Comparison of ENCODE assay signal across 1 cellular context in the genomic region with DNA sequence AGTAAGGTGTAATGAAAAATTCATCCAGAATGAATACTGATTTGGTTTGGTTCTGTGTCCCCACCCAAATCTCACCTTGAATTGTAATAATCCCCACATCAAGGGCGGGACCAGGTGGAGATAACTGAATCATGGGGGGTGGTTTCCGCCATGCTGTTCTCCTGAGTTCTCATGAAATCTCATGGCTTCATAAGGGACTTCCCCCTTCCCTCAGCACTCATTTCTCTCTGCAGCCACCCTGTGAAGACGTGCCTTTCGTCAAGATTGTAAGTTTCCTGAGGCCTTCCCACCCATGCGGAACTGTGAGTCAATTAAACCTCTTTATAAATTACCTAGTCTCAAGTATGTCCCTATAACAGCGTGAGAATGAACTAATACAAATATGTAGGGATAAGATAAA.
A peak's percentile ranks its signal among the peaks of the same experiment; 100 is the strongest.
TF ChIP-seq lines count a peak whose summit lies in the region.

No MANE protein-coding gene starts in this region.

TF ChIP-seq in HepG2, 621 proteins besides CTCF, POLR2A, EP300 and RAD21 (continued from another document):
- TF ChIP-seq TP53 (CRISPR knock-in tag; conservative IDR thresholded peaks at IDR 0.05) (no peak), TCF7L2 (IDR thresholded peaks at IDR 0.05; ENCODE audit: low read depth, low read length) (no peak), SP1 (IDR thresholded peaks at IDR 0.05) (no peak), SP1 (CRISPR knock-in tag; IDR thresholded peaks at IDR 0.05) (no peak), RBM22 (optimal IDR thresholded peaks at IDR 0.05; ENCODE audit: low read length) (peak; percentile 39), U2AF2 (IDR thresholded peaks at IDR 0.05; ENCODE audit: low read depth, low read length) (no peak), BCL6 (CRISPR knock-in tag; IDR thresholded peaks at IDR 0.05) (no peak)
